Comparison of ENCODE assay signal across 10 cellular contexts in the genomic region with DNA sequence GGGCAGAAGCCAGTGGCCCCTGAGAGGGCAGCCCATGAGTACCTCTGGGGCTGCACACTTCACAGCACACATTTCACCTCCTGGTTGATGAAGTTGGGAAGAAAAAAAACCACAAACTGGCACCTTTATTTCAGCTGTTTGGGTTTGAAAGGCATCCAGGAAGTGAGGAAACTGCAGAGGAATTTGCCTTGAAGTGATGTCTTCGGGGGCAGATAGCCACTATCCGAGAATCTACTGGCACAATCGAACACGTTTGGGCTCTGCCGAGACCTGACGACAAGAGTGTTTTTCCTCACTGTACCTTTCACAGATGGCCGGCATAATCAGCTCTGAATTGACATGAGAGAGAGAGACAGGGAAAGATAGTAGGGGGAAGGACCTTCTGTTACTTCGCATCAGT. TPM values are rescaled to one million over a fixed set of nuclear protein-coding genes. Genes with fewer than 3 reads are reported as not detected.
DNase-seq lines count a peak whose midpoint lies in the region; ATAC-seq and TF ChIP-seq lines count a peak whose summit lies in the region.
"Had no signal": no experiment of that assay in that cellular context is flagged by ENCODE, and none has a peak within 500 bp of the region (broad histone marks: within the 10 kb centered on the region; RNA-seq: fewer than 3 reads in every experiment).

No MANE protein-coding gene starts in this region.

- H3K36me3 Mint-ChIP-seq in activated CD4-positive, alpha-beta T cell treated with anti-CD3 and anti-CD28 coated beads, Interleukin-2, amount 10 ng/mL, durations not matched to agents 24 days and 14 days (ENCODE audit: low read depth): peaks cover 43% of the 10 kb centered on the region

- no TSS peak for BruUV-seq in Panc1 (replicated peaks; lab: Mats Ljungman, UMichigan)

- H3K27ac ChIP-seq in Panc1 (ENCODE audit: low read length) (no peak overlapping the region), esophagus squamous epithelium (peak overlapping the region; percentile 74 to 81 (median 79)), rectal smooth muscle tissue (ENCODE audit: low read depth, low read length) (peak overlapping the region; percentile 40)
- H3K27ac ChIP-seq: brain microvascular endothelial cell had no signal

- CTCF ChIA-PET in Panc1 (lab: Charles Lee): no interaction called here

- peak; percentile 52 for DNase-seq in ELF-1 (ENCODE audit: low read depth, low spot score)
- DNase-seq in Panc1 (ENCODE audit: low read depth, low spot score): no peak
- no peak for DNase-seq in esophagus squamous epithelium (lab: John Stamatoyannopoulos, UW)
- no peak for DNase-seq in cortex of kidney (lab: John Stamatoyannopoulos, UW)
- no peak for DNase-seq in activated CD4-positive, alpha-beta T cell treated with anti-CD3 and anti-CD28 coated beads, Interleukin-2, amount 10 ng/mL, durations not matched to agents 24 days and 14 days
- DNase-seq in superior temporal gyrus (ENCODE audit: extremely low spot score): no peak
- DNase-seq in NOMO-1 treated with dmso at 0.1 percent for 144 hours (lab: John Stamatoyannopoulos, UW; ENCODE audit: unreplicated experiment): no peak
- DNase-seq: brain microvascular endothelial cell, NCI-H1436 had no signal

- no peak for TF ChIP-seq POLR2A in esophagus squamous epithelium (IDR thresholded peaks at IDR 0.05)

- H3K4me3 ChIP-seq in Panc1 (ENCODE audit: low read depth in 2 of 2, low read length in 2 of 2): no peak overlapping the region
- H3K4me3 ChIP-seq in esophagus squamous epithelium: no peak overlapping the region
- H3K4me3 ChIP-seq in rectal smooth muscle tissue (ENCODE audit: low read length): no peak overlapping the region

- H3K4me1 ChIP-seq in Panc1 (ENCODE audit: control insufficient read depth, insufficient read depth, low read length): no peaks in the 10 kb centered on the region
- peaks cover 11 to 78% (median 51%) of the 10 kb centered on the region in 3 donors for H3K4me1 ChIP-seq in esophagus squamous epithelium
- peaks cover 68% of the 10 kb centered on the region for H3K4me1 ChIP-seq in rectal smooth muscle tissue (ENCODE audit: control insufficient read depth, insufficient read depth, low read length)

- no peaks in the 10 kb centered on the region for H3K9me3 ChIP-seq in Panc1 (ENCODE audit: control insufficient read depth, insufficient read depth, low read depth, low read length)
- H3K9me3 ChIP-seq in esophagus squamous epithelium: no peaks in the 10 kb centered on the region

- intact Hi-C loops in Panc1 (cut with micrococcal nuclease; ENCODE audit: unreplicated experiment) (no loop called here), esophagus squamous epithelium (cut with DNase I) (no loop called here)
- intact Hi-C loops in activated CD4-positive, alpha-beta T cell treated with anti-CD3 and anti-CD28 coated beads, Interleukin-2, amount 10 ng/mL, durations not matched to agents 24 days and 14 days (cut with micrococcal nuclease): no loop called here

- no peaks in the 10 kb centered on the region for H3K27me3 Mint-ChIP-seq in activated CD4-positive, alpha-beta T cell treated with anti-CD3 and anti-CD28 coated beads, Interleukin-2, amount 10 ng/mL, durations not matched to agents 24 days and 14 days

- no peaks in the 10 kb centered on the region for H3K36me3 ChIP-seq in Panc1 (ENCODE audit: control insufficient read depth, insufficient read depth, low read length)
- H3K36me3 ChIP-seq in esophagus squamous epithelium: no peaks in the 10 kb centered on the region
- peaks cover 6% of the 10 kb centered on the region for H3K36me3 ChIP-seq in rectal smooth muscle tissue (ENCODE audit: control insufficient read depth, insufficient read depth, low read length)
- H3K36me3 ChIP-seq: brain microvascular endothelial cell had no signal

- H3K27me3 ChIP-seq in Panc1 (ENCODE audit: control insufficient read depth, insufficient read depth, low read length) (no peaks in the 10 kb centered on the region), esophagus squamous epithelium (no peaks in the 10 kb centered on the region), rectal smooth muscle tissue (ENCODE audit: control insufficient read depth, insufficient read depth, low read length) (no peaks in the 10 kb centered on the region)
- H3K27me3 ChIP-seq: brain microvascular endothelial cell had no signal

- TF ChIP-seq CTCF in Panc1 (IDR thresholded peaks at IDR 0.05) (no peak), esophagus squamous epithelium (IDR thresholded peaks at IDR 0.05) (no peak)

- H3K4me3 Mint-ChIP-seq in activated CD4-positive, alpha-beta T cell treated with anti-CD3 and anti-CD28 coated beads, Interleukin-2, amount 10 ng/mL, durations not matched to agents 24 days and 14 days: no peak overlapping the region

- no peak overlapping the region for H3K27ac Mint-ChIP-seq in activated CD4-positive, alpha-beta T cell treated with anti-CD3 and anti-CD28 coated beads, Interleukin-2, amount 10 ng/mL, durations not matched to agents 24 days and 14 days

- no peaks in the 10 kb centered on the region for H3K9me3 Mint-ChIP-seq in activated CD4-positive, alpha-beta T cell treated with anti-CD3 and anti-CD28 coated beads, Interleukin-2, amount 10 ng/mL, durations not matched to agents 24 days and 14 days

- in situ Hi-C loops in Panc1 (cut with HindIII; ENCODE audit: low pct_unique_long_range_greater_than_20kb, low sequenced_read_pairs): no loop called here

- WGBS in esophagus squamous epithelium, 2 donors: 27 to 37% methylated on average over 4 to 6 of the region's 8 CpGs

- POLR2A ChIA-PET in Panc1 (lab: Charles Lee): no interaction called here

- ATAC-seq in Panc1: 0 out of 2 replicates have a peak, but pooled peaks have one; percentile 45

- no peak overlapping the region for H3K9ac ChIP-seq in rectal smooth muscle tissue (ENCODE audit: low read length)

- peaks cover 19% of the 10 kb centered on the region for H3K4me1 Mint-ChIP-seq in activated CD4-positive, alpha-beta T cell treated with anti-CD3 and anti-CD28 coated beads, Interleukin-2, amount 10 ng/mL, durations not matched to agents 24 days and 14 days

RNA-seq across cellular contexts. Expression of a gene that starts 59.7 kb away (rescaled TPM):
- 5.3 TPM for total RNA-seq in Panc1 (2021; ENCODE audit: unreplicated experiment)
- polyA plus RNA-seq in Panc1 (2012; ENCODE audit: insufficient read length): 5.2 TPM
- total RNA-seq in esophagus squamous epithelium: 10 to 100 TPM in 3 of 4 donors, 1 to 10 TPM in 1; 7.5 to 30.5 (median 15.1) TPM
- 50.3 and 52.8 TPM in 2 replicates for total RNA-seq in activated CD4-positive, alpha-beta T cell treated with anti-CD3 and anti-CD28 coated beads, Interleukin-2, amount 10 ng/mL, durations not matched to agents 24 days and 14 days
